22 cellular contexts compared by ENCODE assay signal in the genomic region with DNA sequence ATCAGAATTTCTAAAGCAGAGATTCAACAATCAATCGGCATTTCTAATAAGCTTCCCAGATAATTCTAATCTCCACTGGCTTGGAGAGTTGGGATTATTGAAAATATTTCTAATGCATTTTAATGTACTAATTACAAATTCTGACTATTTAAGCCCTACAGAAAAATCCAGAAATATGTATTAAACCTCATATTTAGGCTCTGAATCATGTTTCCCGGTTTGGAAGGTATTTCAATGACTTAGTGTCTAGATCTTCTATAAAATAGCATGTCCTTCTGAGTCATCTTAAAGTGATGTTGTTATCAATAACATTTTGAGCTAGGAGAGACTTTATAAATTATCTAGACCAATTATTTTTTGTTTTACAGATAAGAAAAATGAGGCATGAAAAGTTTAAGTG.
"Had no signal": no experiment of that assay in that cellular context is flagged by ENCODE, and none has a peak within 500 bp of the region (broad histone marks: within the 10 kb centered on the region; RNA-seq: fewer than 3 reads in every experiment).

No MANE protein-coding gene starts in this region.

- H3K9me3 ChIP-seq: esophagus squamous epithelium, heart right ventricle, sigmoid colon, thoracic aorta, upper lobe of right lung had no signal

- H3K4me2 ChIP-seq: neural progenitor cell had no signal

- H3K4me1 ChIP-seq: esophagus squamous epithelium, heart right ventricle, parathyroid adenoma, sigmoid colon, upper lobe of right lung had no signal

- H3K27me3 Mint-ChIP-seq: activated CD4-positive, alpha-beta memory T cell treated with anti-CD3 and anti-CD28 coated beads for 36 hours; activated CD4-positive, alpha-beta T cell treated with anti-CD3 and anti-CD28 coated beads for 36 hours; activated CD8-positive, alpha-beta memory T cell treated with anti-CD3 and anti-CD28 coated beads, Interleukin-2, amount 10 ng/mL, durations not matched to agents 7 days and 5 days; activated naive CD8-positive, alpha-beta T cell treated with anti-CD3 and anti-CD28 coated beads, Interleukin-2, amount 50 U/mL, for 24 hours; stimulated activated naive CD8-positive, alpha-beta T cell treated with anti-CD3 and anti-CD28 coated beads, Interleukin-15, amount 100 ng/mL, for 72 hours had no signal

- H3K4me3 ChIP-seq: coronary artery, esophagus squamous epithelium, heart right ventricle, neural progenitor cell, sigmoid colon, thoracic aorta, upper lobe of right lung had no signal

- H3K27ac Mint-ChIP-seq: activated CD4-positive, alpha-beta memory T cell treated with anti-CD3 and anti-CD28 coated beads for 36 hours; activated CD4-positive, alpha-beta T cell treated with anti-CD3 and anti-CD28 coated beads for 36 hours; activated CD8-positive, alpha-beta memory T cell treated with anti-CD3 and anti-CD28 coated beads, Interleukin-2, amount 10 ng/mL, durations not matched to agents 7 days and 5 days; activated naive CD4-positive, alpha-beta T cell treated with anti-CD3 and anti-CD28 coated beads for 36 hours; activated naive CD8-positive, alpha-beta T cell treated with anti-CD3 and anti-CD28 coated beads, Interleukin-2, amount 50 U/mL, for 24 hours; activated T-helper 2 cell treated with anti-CD3 and anti-CD28 coated beads, Interferon-gamma antibody, Interleukin-2, Interleukin-4, amounts not matched to agents 10 μg/mL and 5 μg/mL and 100 μg/mL, durations not matched to agents 14 hours and 24 hours and 36 hours; neural progenitor cell; stimulated activated naive CD8-positive, alpha-beta T cell treated with anti-CD3 and anti-CD28 coated beads, Interleukin-15, amount 100 ng/mL, for 72 hours had no signal

- H3K27me3 ChIP-seq: esophagus squamous epithelium, heart right ventricle, neural progenitor cell, sigmoid colon, upper lobe of right lung had no signal

- H3K4me1 Mint-ChIP-seq: activated CD4-positive, alpha-beta T cell treated with anti-CD3 and anti-CD28 coated beads for 36 hours; activated CD8-positive, alpha-beta memory T cell treated with anti-CD3 and anti-CD28 coated beads, Interleukin-2, amount 10 ng/mL, durations not matched to agents 7 days and 5 days; activated naive CD8-positive, alpha-beta T cell treated with anti-CD3 and anti-CD28 coated beads, Interleukin-2, amount 50 U/mL, for 24 hours; neural progenitor cell; stimulated activated naive CD8-positive, alpha-beta T cell treated with anti-CD3 and anti-CD28 coated beads, Interleukin-15, amount 100 ng/mL, for 72 hours had no signal

- H3K9me3 Mint-ChIP-seq: neural progenitor cell had no signal

- H3K27ac ChIP-seq: coronary artery, esophagus squamous epithelium, heart right ventricle, neural progenitor cell, parathyroid adenoma, sigmoid colon, thoracic aorta, upper lobe of right lung, WERI-Rb-1 had no signal

- H3K4me3 Mint-ChIP-seq: activated CD4-positive, alpha-beta memory T cell treated with anti-CD3 and anti-CD28 coated beads for 36 hours; activated CD4-positive, alpha-beta T cell treated with anti-CD3 and anti-CD28 coated beads for 36 hours; activated CD8-positive, alpha-beta memory T cell treated with anti-CD3 and anti-CD28 coated beads, Interleukin-2, amount 10 ng/mL, durations not matched to agents 7 days and 5 days; activated naive CD4-positive, alpha-beta T cell treated with anti-CD3 and anti-CD28 coated beads for 36 hours; activated naive CD8-positive, alpha-beta T cell treated with anti-CD3 and anti-CD28 coated beads, Interleukin-2, amount 50 U/mL, for 24 hours; neural progenitor cell; stimulated activated naive CD8-positive, alpha-beta T cell treated with anti-CD3 and anti-CD28 coated beads, Interleukin-15, amount 100 ng/mL, for 72 hours had no signal

- H3K36me3 Mint-ChIP-seq: activated CD4-positive, alpha-beta memory T cell treated with anti-CD3 and anti-CD28 coated beads for 36 hours; activated CD8-positive, alpha-beta memory T cell treated with anti-CD3 and anti-CD28 coated beads, Interleukin-2, amount 10 ng/mL, durations not matched to agents 7 days and 5 days; neural progenitor cell had no signal

- H3K9ac ChIP-seq: neural progenitor cell, parathyroid adenoma had no signal

- H3K79me2 ChIP-seq: parathyroid adenoma had no signal

- ATAC-seq: activated CD4-positive, alpha-beta T cell treated with anti-CD3 and anti-CD28 coated beads for 36 hours; activated CD8-positive, alpha-beta memory T cell treated with anti-CD3 and anti-CD28 coated beads, Interleukin-2, amount 10 ng/mL, durations not matched to agents 7 days and 5 days; activated naive CD8-positive, alpha-beta T cell treated with anti-CD3 and anti-CD28 coated beads, Interleukin-2, amount 50 U/mL, for 24 hours; heart right ventricle; left colon; stimulated activated naive CD8-positive, alpha-beta T cell treated with anti-CD3 and anti-CD28 coated beads, Interleukin-15, amount 100 ng/mL, for 72 hours; upper lobe of right lung had no signal

- DNase-seq: activated CD4-positive, alpha-beta memory T cell treated with anti-CD3 and anti-CD28 coated beads for 36 hours; activated CD4-positive, alpha-beta T cell treated with anti-CD3 and anti-CD28 coated beads for 36 hours; activated CD8-positive, alpha-beta memory T cell treated with anti-CD3 and anti-CD28 coated beads, Interleukin-2, amount 10 ng/mL, durations not matched to agents 7 days and 5 days; activated naive CD4-positive, alpha-beta T cell treated with anti-CD3 and anti-CD28 coated beads for 36 hours; activated naive CD8-positive, alpha-beta T cell treated with anti-CD3 and anti-CD28 coated beads, Interleukin-2, amount 50 U/mL, for 24 hours; activated T-cell treated with anti-CD3 and anti-CD28 coated beads, Interleukin-2, amount 50 U/mL, for 1 hour; central memory CD4-positive, alpha-beta T cell; effector CD4-positive, alpha-beta T cell; esophagus squamous epithelium; heart right ventricle; left colon; midbrain; sigmoid colon; stimulated activated CD4-positive, alpha-beta T cell treated with anti-CD3 and anti-CD28 coated beads, Interleukin-1b, Interleukin-23, amount 100 ng/mL, for 48 hours; stimulated activated naive CD8-positive, alpha-beta T cell treated with anti-CD3 and anti-CD28 coated beads, Interleukin-15, amount 100 ng/mL, for 72 hours; upper lobe of right lung; WERI-Rb-1 had no signal

- H2AFZ ChIP-seq: neural progenitor cell, parathyroid adenoma had no signal

- H3K36me3 ChIP-seq: esophagus squamous epithelium, heart right ventricle, neural progenitor cell, sigmoid colon, thoracic aorta, upper lobe of right lung, WERI-Rb-1 had no signal
